Comparison of ENCODE assay signal across 8 cellular contexts in the genomic region with DNA sequence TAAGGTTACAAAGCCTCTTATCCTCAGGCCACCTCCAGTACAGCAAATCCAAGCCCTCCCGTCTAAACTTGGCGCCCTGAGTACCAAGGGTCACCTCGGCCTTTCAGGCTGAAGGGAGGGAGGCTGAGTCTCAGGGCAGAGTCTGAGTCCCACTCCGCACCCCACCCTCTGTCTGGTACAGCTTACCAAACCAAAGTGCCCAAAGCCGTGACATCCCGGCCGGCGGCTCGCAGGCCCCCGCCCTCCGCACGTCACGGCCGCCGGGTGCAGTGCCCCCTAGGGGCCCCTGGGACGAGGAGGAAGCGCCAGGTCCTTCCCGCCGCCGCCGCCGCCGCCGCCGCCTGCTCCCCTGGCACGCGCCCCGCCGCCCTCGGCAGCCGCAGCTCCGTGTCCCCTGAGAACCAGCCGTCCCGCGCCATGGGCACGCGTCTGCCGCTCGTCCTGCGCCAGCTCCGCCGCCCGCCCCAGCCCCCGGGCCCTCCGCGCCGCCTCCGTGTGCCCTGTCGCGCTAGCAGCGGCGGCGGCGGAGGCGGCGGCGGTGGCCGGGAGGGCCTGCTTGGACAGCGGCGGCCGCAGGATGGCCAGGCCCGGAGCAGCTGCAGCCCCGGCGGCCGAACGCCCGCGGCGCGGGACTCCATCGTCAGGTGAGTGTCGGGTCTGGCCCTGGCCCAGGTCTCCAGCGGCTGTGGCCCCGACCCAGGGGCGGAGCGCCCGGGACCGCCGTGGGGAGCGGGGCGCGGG. TPM values are rescaled to one million over a fixed set of nuclear protein-coding genes. Genes with fewer than 3 reads are reported as not detected.
DNase-seq lines count a peak whose midpoint lies in the region; ATAC-seq and TF ChIP-seq lines count a peak whose summit lies in the region.

TSS of gene MTHFD1L (plus strand) at position 297 of the 741 bp plus-strand sequence. CDS start at position 418, 121 bp downstream.

- H2AFZ ChIP-seq in OCI-LY1 (ENCODE audit: low read length) = no peak within 1 kb of the TSS

- peaks cover 17% of the 10 kb centered on the region for H3K27me3 Mint-ChIP-seq in CD8-positive, alpha-beta T cell (ENCODE audit: low read depth)
- peaks cover 30% of the 10 kb centered on the region for H3K27me3 Mint-ChIP-seq in activated T-cell treated with anti-CD3 and anti-CD28 coated beads, Interleukin-2, amount 50 U/mL, for 24 hours

- peak; percentile 24 to 78 (median 59) for DNase-seq in CD8-positive, alpha-beta T cell
- peak; percentile 87 for DNase-seq in activated T-cell treated with anti-CD3 and anti-CD28 coated beads, Interleukin-2, amount 50 U/mL, for 24 hours
- peak; percentile 53 to 74 for DNase-seq in stimulated activated CD8-positive, alpha-beta memory T cell treated with anti-CD3 and anti-CD28 coated beads, Interleukin-7, amount 100 ng/mL, for 4 hours (ENCODE audit: low read depth in 2 of 2)

- H3K27ac ChIP-seq in CD8-positive, alpha-beta T cell (ENCODE audit: low read depth, low read length) = peak within 1 kb of the TSS; percentile 48
- H3K27ac ChIP-seq in OCI-LY1 (ENCODE audit: low read depth, low read length, poor library complexity, severe bottlenecking) (peak within 1 kb of the TSS; percentile 47), muscle layer of duodenum (ENCODE audit: low read length) (peak within 1 kb of the TSS; percentile 92)

- intact Hi-C loops in CD8-positive, alpha-beta T cell (cut with DNase I, micrococcal nuclease) = loop anchor here in 1 of 2 experiments (5.0 kb wide), 1 partner anchor 527 kb away; the partner anchor contains the start of gene ZBTB2

- H3K4me2 ChIP-seq in OCI-LY1 (ENCODE audit: low read length) = peak within 1 kb of the TSS; percentile 86

- peak; percentile 71 for ATAC-seq in CD8-positive, alpha-beta T cell
- ATAC-seq in GM19324 (IDR thresholded peaks at IDR 0.05; ENCODE audit: low FRiP score, unreplicated experiment) (peak; percentile 83), HG03457 (IDR thresholded peaks at IDR 0.05; ENCODE audit: unreplicated experiment) (peak; percentile 64), esophagus mucosa (peak; percentile 84)

- peaks cover 5% of the 10 kb centered on the region for H3K36me3 Mint-ChIP-seq in CD8-positive, alpha-beta T cell
- peaks cover 31% of the 10 kb centered on the region for H3K36me3 Mint-ChIP-seq in activated T-cell treated with anti-CD3 and anti-CD28 coated beads, Interleukin-2, amount 50 U/mL, for 24 hours (ENCODE audit: low read depth)

- peak within 1 kb of the TSS; percentile 85 for H3K4me3 Mint-ChIP-seq in CD8-positive, alpha-beta T cell
- H3K4me3 Mint-ChIP-seq in activated T-cell treated with anti-CD3 and anti-CD28 coated beads, Interleukin-2, amount 50 U/mL, for 24 hours = peak within 1 kb of the TSS; percentile 88

- peak within 1 kb of the TSS; percentile 61 for H3K4me3 ChIP-seq in CD8-positive, alpha-beta T cell (ENCODE audit: low read depth, low read length)
- peak within 1 kb of the TSS; percentile 97 for H3K4me3 ChIP-seq in OCI-LY1 (ENCODE audit: low read depth, low read length, poor library complexity, severe bottlenecking)
- peak within 1 kb of the TSS; percentile 74 to 76 for H3K4me3 ChIP-seq in muscle layer of duodenum (ENCODE audit: low read depth in 1 of 2, low read length in 2 of 2)

- no peaks in the 10 kb centered on the region for H3K9me3 ChIP-seq in CD8-positive, alpha-beta T cell (ENCODE audit: low read length)
- no peaks in the 10 kb centered on the region for H3K9me3 ChIP-seq in OCI-LY1 (ENCODE audit: low read length)
- H3K9me3 ChIP-seq in muscle layer of duodenum (ENCODE audit: control insufficient read depth in 1 of 2, low read length in 2 of 2) = no peaks in the 10 kb centered on the region

- TF ChIP-seq CTCF in CD8-positive, alpha-beta T cell (IDR thresholded peaks at IDR 0.05) = peak; percentile 26
- peak; percentile 43 for TF ChIP-seq CTCF in OCI-LY1 (IDR thresholded peaks at IDR 0.05; ENCODE audit: low read length)

- H3F3A ChIP-seq in OCI-LY1 (ENCODE audit: insufficient read depth, low read length) = no peaks in the 10 kb centered on the region

- no peaks in the 10 kb centered on the region for H3K27me3 ChIP-seq in CD8-positive, alpha-beta T cell (ENCODE audit: insufficient read depth, low read length)
- H3K27me3 ChIP-seq in OCI-LY1 (ENCODE audit: insufficient read depth, low read length) (no peaks in the 10 kb centered on the region), muscle layer of duodenum (ENCODE audit: low read depth, low read length) (no peaks in the 10 kb centered on the region)

- H3K27ac Mint-ChIP-seq in CD8-positive, alpha-beta T cell = peak within 1 kb of the TSS; percentile 77
- peak within 1 kb of the TSS; percentile 97 for H3K27ac Mint-ChIP-seq in activated T-cell treated with anti-CD3 and anti-CD28 coated beads, Interleukin-2, amount 50 U/mL, for 24 hours

- peaks cover 12% of the 10 kb centered on the region for H3K4me1 ChIP-seq in CD8-positive, alpha-beta T cell (ENCODE audit: insufficient read depth, low read length)
- H3K4me1 ChIP-seq in OCI-LY1 (ENCODE audit: insufficient read depth, low read length, severe bottlenecking) (peaks cover 15% of the 10 kb centered on the region), muscle layer of duodenum (ENCODE audit: control insufficient read depth in 1 of 2, insufficient read depth in 2 of 2, low read length in 2 of 2) (no peaks in the 10 kb centered on the region)

- peaks cover 9% of the 10 kb centered on the region for H3K4me1 Mint-ChIP-seq in CD8-positive, alpha-beta T cell (ENCODE audit: low read depth)
- H3K4me1 Mint-ChIP-seq in activated T-cell treated with anti-CD3 and anti-CD28 coated beads, Interleukin-2, amount 50 U/mL, for 24 hours (ENCODE audit: low read depth) = peaks cover 38% of the 10 kb centered on the region

- no peaks in the 10 kb centered on the region for H3K9me3 Mint-ChIP-seq in CD8-positive, alpha-beta T cell
- H3K9me3 Mint-ChIP-seq in activated T-cell treated with anti-CD3 and anti-CD28 coated beads, Interleukin-2, amount 50 U/mL, for 24 hours = no peaks in the 10 kb centered on the region

- CTCF ChIA-PET in CD8-positive, alpha-beta T cell (lab: Charles Lee) = interaction anchor here (1.2 to 2.2 kb wide), 4 partner anchors 12 to 27 kb away, joined by 3 to 7 read pairs (median 5); no protein-coding TSS in a partner anchor

- H3K79me2 ChIP-seq in OCI-LY1 (ENCODE audit: insufficient read depth, low read length) = peaks cover 36% of the 10 kb centered on the region

- H3K36me3 ChIP-seq in CD8-positive, alpha-beta T cell (ENCODE audit: insufficient read depth, low read length) = no peaks in the 10 kb centered on the region
- no peaks in the 10 kb centered on the region; the same call in 1 of the 2 replicates for H3K36me3 ChIP-seq in OCI-LY1 (ENCODE audit: insufficient read depth, low read length)
- H3K36me3 ChIP-seq in muscle layer of duodenum (ENCODE audit: control insufficient read depth in 1 of 2, insufficient read depth in 2 of 2, low read length in 2 of 2) = peaks cover 0 to 9% of the 10 kb centered on the region in 2 donors

- POLR2A ChIA-PET in CD8-positive, alpha-beta T cell (lab: Charles Lee) = no interaction called here

- no peaks in the 10 kb centered on the region for H4K20me1 ChIP-seq in OCI-LY1 (ENCODE audit: insufficient read depth, low read length)

- H3K9ac ChIP-seq in OCI-LY1 (ENCODE audit: low read length) = peak within 1 kb of the TSS; percentile 97

- no peaks in the 10 kb centered on the region for H3K9me2 ChIP-seq in OCI-LY1 (ENCODE audit: low read depth, low read length)

RNA-seq across cellular contexts. Expression of gene MTHFD1L, which starts in this region (rescaled TPM):
- total RNA-seq in CD8-positive, alpha-beta T cell = 1 to 10 TPM; 7.8 to 9.6 TPM
- total RNA-seq in esophagus mucosa = 20.3 TPM

Comparison
In these comparisons a context has a peak if more than half of its experiments do, and no peak if none do; other contexts are left out.
1. Peak in every context shown above with its lines: DNase-seq, ATAC-seq, H3K4me3 ChIP-seq and H3K27ac ChIP-seq.